Comparison of ENCODE assay signal across 1 cellular context in genomic region chr6:169370666-169371343, GRCh38.
TF ChIP-seq lines count a peak whose summit lies in the region.

No MANE protein-coding gene starts in this region.

TF ChIP-seq in HCT116, 20 proteins besides CTCF, POLR2A, EP300 and RAD21:
- TF ChIP-seq SRF (IDR thresholded peaks at IDR 0.05; ENCODE audit: low read depth) (no peak), SP1 (IDR thresholded peaks at IDR 0.05; ENCODE audit: low read depth) (no peak), TCF7L2 (IDR thresholded peaks at IDR 0.05; ENCODE audit: borderline replicate concordance, extremely low read depth, insufficient read depth, insufficient read length) (no peak), ZFX (IDR thresholded peaks at IDR 0.05) (no peak), YY1 (IDR thresholded peaks at IDR 0.05; ENCODE audit: extremely low read depth, insufficient replicate concordance, low read depth, low read length) (no peak), POLR2AphosphoS5 (IDR thresholded peaks at IDR 0.05; ENCODE audit: low read depth, low read length) (no peak), ZNF274 (IDR thresholded peaks at IDR 0.05; ENCODE audit: low read depth, low read length) (no peak)
- TF ChIP-seq, protein P1, sequence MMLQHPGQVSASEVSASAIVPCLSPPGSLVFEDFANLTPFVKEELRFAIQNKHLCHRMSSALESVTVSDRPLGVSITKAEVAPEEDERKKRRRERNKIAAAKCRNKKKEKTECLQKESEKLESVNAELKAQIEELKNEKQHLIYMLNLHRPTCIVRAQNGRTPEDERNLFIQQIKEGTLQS (IDR thresholded peaks at IDR 0.05) = no peak
- TF ChIP-seq, protein P2, sequence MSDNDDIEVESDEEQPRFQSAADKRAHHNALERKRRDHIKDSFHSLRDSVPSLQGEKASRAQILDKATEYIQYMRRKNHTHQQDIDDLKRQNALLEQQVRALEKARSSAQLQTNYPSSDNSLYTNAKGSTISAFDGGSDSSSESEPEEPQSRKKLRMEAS (IDR thresholded peaks at IDR 0.05) = no peak
- TF ChIP-seq, protein P3, sequence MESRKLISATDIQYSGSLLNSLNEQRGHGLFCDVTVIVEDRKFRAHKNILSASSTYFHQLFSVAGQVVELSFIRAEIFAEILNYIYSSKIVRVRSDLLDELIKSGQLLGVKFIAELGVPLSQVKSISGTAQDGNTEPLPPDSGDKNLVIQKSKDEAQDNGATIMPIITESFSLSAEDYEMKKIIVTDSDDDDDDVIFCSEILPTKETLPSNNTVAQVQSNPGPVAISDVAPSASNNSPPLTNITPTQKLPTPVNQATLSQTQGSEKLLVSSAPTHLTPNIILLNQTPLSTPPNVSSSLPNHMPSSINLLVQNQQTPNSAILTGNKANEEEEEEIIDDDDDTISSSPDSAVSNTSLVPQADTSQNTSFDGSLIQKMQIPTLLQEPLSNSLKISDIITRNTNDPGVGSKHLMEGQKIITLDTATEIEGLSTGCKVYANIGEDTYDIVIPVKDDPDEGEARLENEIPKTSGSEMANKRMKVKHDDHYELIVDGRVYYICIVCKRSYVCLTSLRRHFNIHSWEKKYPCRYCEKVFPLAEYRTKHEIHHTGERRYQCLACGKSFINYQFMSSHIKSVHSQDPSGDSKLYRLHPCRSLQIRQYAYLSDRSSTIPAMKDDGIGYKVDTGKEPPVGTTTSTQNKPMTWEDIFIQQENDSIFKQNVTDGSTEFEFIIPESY (IDR thresholded peaks at IDR 0.05; ENCODE audit: extremely low read depth, insufficient replicate concordance, low read length) = no peak
- TF ChIP-seq, protein P4, sequence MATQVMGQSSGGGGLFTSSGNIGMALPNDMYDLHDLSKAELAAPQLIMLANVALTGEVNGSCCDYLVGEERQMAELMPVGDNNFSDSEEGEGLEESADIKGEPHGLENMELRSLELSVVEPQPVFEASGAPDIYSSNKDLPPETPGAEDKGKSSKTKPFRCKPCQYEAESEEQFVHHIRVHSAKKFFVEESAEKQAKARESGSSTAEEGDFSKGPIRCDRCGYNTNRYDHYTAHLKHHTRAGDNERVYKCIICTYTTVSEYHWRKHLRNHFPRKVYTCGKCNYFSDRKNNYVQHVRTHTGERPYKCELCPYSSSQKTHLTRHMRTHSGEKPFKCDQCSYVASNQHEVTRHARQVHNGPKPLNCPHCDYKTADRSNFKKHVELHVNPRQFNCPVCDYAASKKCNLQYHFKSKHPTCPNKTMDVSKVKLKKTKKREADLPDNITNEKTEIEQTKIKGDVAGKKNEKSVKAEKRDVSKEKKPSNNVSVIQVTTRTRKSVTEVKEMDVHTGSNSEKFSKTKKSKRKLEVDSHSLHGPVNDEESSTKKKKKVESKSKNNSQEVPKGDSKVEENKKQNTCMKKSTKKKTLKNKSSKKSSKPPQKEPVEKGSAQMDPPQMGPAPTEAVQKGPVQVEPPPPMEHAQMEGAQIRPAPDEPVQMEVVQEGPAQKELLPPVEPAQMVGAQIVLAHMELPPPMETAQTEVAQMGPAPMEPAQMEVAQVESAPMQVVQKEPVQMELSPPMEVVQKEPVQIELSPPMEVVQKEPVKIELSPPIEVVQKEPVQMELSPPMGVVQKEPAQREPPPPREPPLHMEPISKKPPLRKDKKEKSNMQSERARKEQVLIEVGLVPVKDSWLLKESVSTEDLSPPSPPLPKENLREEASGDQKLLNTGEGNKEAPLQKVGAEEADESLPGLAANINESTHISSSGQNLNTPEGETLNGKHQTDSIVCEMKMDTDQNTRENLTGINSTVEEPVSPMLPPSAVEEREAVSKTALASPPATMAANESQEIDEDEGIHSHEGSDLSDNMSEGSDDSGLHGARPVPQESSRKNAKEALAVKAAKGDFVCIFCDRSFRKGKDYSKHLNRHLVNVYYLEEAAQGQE (IDR thresholded peaks at IDR 0.05; ENCODE audit: low read depth) = no peak
